ENCODE assay signal across 13 cellular contexts in the genomic region with DNA sequence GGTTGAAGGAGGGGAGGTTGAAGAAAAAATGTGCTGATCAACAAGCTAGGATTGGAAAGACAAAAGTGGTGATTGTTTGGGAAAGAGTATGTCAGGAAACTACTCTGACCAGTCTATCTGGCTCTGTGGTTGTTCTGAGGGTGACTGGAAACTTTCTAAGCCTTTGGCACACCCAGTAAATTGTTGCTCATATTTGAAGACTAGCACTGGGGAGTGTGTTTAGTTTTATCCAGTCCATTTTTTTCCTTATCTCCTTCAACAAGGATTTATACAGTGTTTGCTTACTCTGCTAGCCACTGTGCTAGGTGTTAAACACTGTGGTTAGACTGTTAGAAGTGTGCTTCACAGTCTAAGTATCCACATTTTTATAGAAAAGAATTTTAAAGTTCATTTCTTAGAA. TPM values are rescaled to one million over a fixed set of nuclear protein-coding genes. Genes with fewer than 3 reads are reported as not detected.
DNase-seq lines count a peak whose midpoint lies in the region; ATAC-seq, FAIRE-seq and TF ChIP-seq lines count a peak whose summit lies in the region.
"Had no signal": no experiment of that assay in that cellular context is flagged by ENCODE, and none has a peak within 500 bp of the region (broad histone marks: within the 10 kb centered on the region; RNA-seq: fewer than 3 reads in every experiment).

No MANE protein-coding gene starts in this region.

- CTCF ChIA-PET in activated CD8-positive, alpha-beta memory T cell treated with anti-CD3 and anti-CD28 coated beads, Interleukin-2, amount 10 ng/mL, durations not matched to agents 7 days and 5 days (lab: Charles Lee): no interaction called here

- no peak overlapping the region for H3K4me2 ChIP-seq in DND-41 (ENCODE audit: insufficient read depth, low read length)

- no peak overlapping the region for H3K27ac ChIP-seq in DND-41 (ENCODE audit: low read length)
- H3K27ac ChIP-seq in gastrocnemius medialis: peak overlapping the region in 2 of 4 donors; percentile 21

- no peaks in the 10 kb centered on the region for H3K79me2 ChIP-seq in DND-41 (ENCODE audit: insufficient read depth, low read length)

- ATAC-seq in DND-41 (ENCODE audit: insufficient read depth, low read depth) (peak; percentile 67; the same call in 2 of the 3 replicates), natural killer cell (peak; percentile 71 to 86 (median 77)), gastrocnemius medialis (no peak)
- ATAC-seq in effector memory CD8-positive, alpha-beta T cell (replicated peaks): peak; percentile 59
- no peak for ATAC-seq in activated CD8-positive, alpha-beta memory T cell treated with anti-CD3 and anti-CD28 coated beads, Interleukin-2, amount 10 ng/mL, durations not matched to agents 7 days and 5 days
- ATAC-seq: activated naive CD4-positive, alpha-beta T cell treated with anti-CD3 and anti-CD28 coated beads, Interleukin-2, amount 50 U/mL, for 72 hours; stimulated activated effector memory CD8-positive, alpha-beta T cell treated with anti-CD3 and anti-CD28 coated beads, Interleukin-12 subunit alpha, Interleukin-12 subunit beta, amount 100 ng/mL, for 72 hours had no signal

- intact Hi-C loops in natural killer cell (cut with micrococcal nuclease): loop anchor here (2.0 to 10.0 kb wide), 2 partner anchors 16 to 50 kb away; no protein-coding TSS in a partner anchor
- intact Hi-C loops in gastrocnemius medialis (cut with DNase I; ENCODE audit: low total_unique reads): no loop called here

- H3K27me3 Mint-ChIP-seq in effector memory CD8-positive, alpha-beta T cell: no peaks in the 10 kb centered on the region
- no peaks in the 10 kb centered on the region for H3K27me3 Mint-ChIP-seq in natural killer cell (ENCODE audit: low read depth in 2 of 2)
- H3K27me3 Mint-ChIP-seq in activated CD8-positive, alpha-beta memory T cell treated with anti-CD3 and anti-CD28 coated beads, Interleukin-2, amount 10 ng/mL, durations not matched to agents 7 days and 5 days: no peaks in the 10 kb centered on the region

- FAIRE-seq in GM19239 (lab: Jason Lieb, UNC): no peak

- in situ Hi-C loops in gastrocnemius medialis (cut with MboI; ENCODE audit: low sequenced_read_pairs in 4 of 4): no loop called here

- H3K27me3 ChIP-seq in DND-41 (ENCODE audit: insufficient read depth, low read length, poor library complexity) (no peaks in the 10 kb centered on the region), gastrocnemius medialis (no peaks in the 10 kb centered on the region)

- peaks cover 5 to 10% of the 10 kb centered on the region in 2 donors for H3K4me1 Mint-ChIP-seq in effector memory CD8-positive, alpha-beta T cell (ENCODE audit: low read depth in 2 of 2)
- H3K4me1 Mint-ChIP-seq in natural killer cell: peaks cover 59 to 62% of the 10 kb centered on the region in 2 donors
- H3K4me1 Mint-ChIP-seq in activated CD8-positive, alpha-beta memory T cell treated with anti-CD3 and anti-CD28 coated beads, Interleukin-2, amount 10 ng/mL, durations not matched to agents 7 days and 5 days: no peaks in the 10 kb centered on the region

- H3K27ac Mint-ChIP-seq in effector memory CD8-positive, alpha-beta T cell: no peak overlapping the region
- no peak overlapping the region for H3K27ac Mint-ChIP-seq in natural killer cell
- H3K27ac Mint-ChIP-seq in activated CD8-positive, alpha-beta memory T cell treated with anti-CD3 and anti-CD28 coated beads, Interleukin-2, amount 10 ng/mL, durations not matched to agents 7 days and 5 days: no peak overlapping the region
- H3K27ac Mint-ChIP-seq: activated naive CD4-positive, alpha-beta T cell treated with anti-CD3 and anti-CD28 coated beads, Interleukin-2, amount 50 U/mL, for 72 hours; stimulated activated effector memory CD8-positive, alpha-beta T cell treated with anti-CD3 and anti-CD28 coated beads, Interleukin-12 subunit alpha, Interleukin-12 subunit beta, amount 100 ng/mL, for 72 hours had no signal

- H3K4me1 ChIP-seq in DND-41 (ENCODE audit: insufficient read depth, low read length) (no peaks in the 10 kb centered on the region; the same call in 1 of the 2 replicates), gastrocnemius medialis (peaks cover 26 to 40% of the 10 kb centered on the region in 2 donors)

- no peak for TF ChIP-seq CTCF in DND-41 (IDR thresholded peaks at IDR 0.05; ENCODE audit: borderline replicate concordance, extremely low read depth, low read length, poor library complexity, severe bottlenecking)
- no peak for TF ChIP-seq CTCF in LNCaP clone FGC (IDR thresholded peaks at IDR 0.05; ENCODE audit: control insufficient read depth, extremely low read depth, insufficient read depth)
- no peak for TF ChIP-seq CTCF in natural killer cell (IDR thresholded peaks at IDR 0.05)
- no peak for TF ChIP-seq CTCF in gastrocnemius medialis (IDR thresholded peaks at IDR 0.05 in 4 of 5, conservative IDR thresholded peaks at IDR 0.05 in 1 of 5)

- H2AFZ ChIP-seq in DND-41 (ENCODE audit: low read depth, low read length): no peak overlapping the region

- H3K9me3 ChIP-seq in DND-41 (ENCODE audit: insufficient read depth, low read length, severe bottlenecking) (peaks cover 6% of the 10 kb centered on the region), gastrocnemius medialis (no peaks in the 10 kb centered on the region)

- TF ChIP-seq POLR2A in gastrocnemius medialis (IDR thresholded peaks at IDR 0.05): no peak

- no peaks in the 10 kb centered on the region for H4K20me1 ChIP-seq in DND-41 (ENCODE audit: insufficient read depth, low read length)

- DNase-seq in DND-41 (no peak), LNCaP clone FGC (ENCODE audit: low read depth) (peak; percentile 49), natural killer cell (no peak), gastrocnemius medialis (no peak), GM19239 (ENCODE audit: insufficient read length, low spot score) (no peak)
- no peak for DNase-seq in effector memory CD8-positive, alpha-beta T cell
- DNase-seq in activated CD4-positive, alpha-beta T cell treated with anti-CD3 and anti-CD28 coated beads for 4 hours: no peak
- no peak for DNase-seq in activated CD8-positive, alpha-beta memory T cell treated with anti-CD3 and anti-CD28 coated beads, Interleukin-2, amount 10 ng/mL, durations not matched to agents 7 days and 5 days
- DNase-seq: NCI-H2227 treated with DMSO at 0.1 percent for 48 hours; retina; stimulated activated CD4-positive, alpha-beta T cell treated with anti-CD3 and anti-CD28 coated beads, Interleukin-4, amount 100 ng/mL, for 1 hour had no signal

- H3K4me3 ChIP-seq in DND-41 (ENCODE audit: low read depth in 1 of 2, low read length in 2 of 2) (no peak overlapping the region), LNCaP clone FGC (ENCODE audit: low read depth, low read length) (no peak overlapping the region), gastrocnemius medialis (no peak overlapping the region)

- H3K9ac ChIP-seq in DND-41 (ENCODE audit: low read depth, low read length): no peak overlapping the region

- H3K9me3 Mint-ChIP-seq in effector memory CD8-positive, alpha-beta T cell: no peaks in the 10 kb centered on the region
- H3K9me3 Mint-ChIP-seq in natural killer cell: peaks cover 0 to 2% of the 10 kb centered on the region in 2 donors
- H3K9me3 Mint-ChIP-seq in activated CD8-positive, alpha-beta memory T cell treated with anti-CD3 and anti-CD28 coated beads, Interleukin-2, amount 10 ng/mL, durations not matched to agents 7 days and 5 days (ENCODE audit: low read depth): peaks cover 3% of the 10 kb centered on the region
- H3K9me3 Mint-ChIP-seq: activated naive CD4-positive, alpha-beta T cell treated with anti-CD3 and anti-CD28 coated beads, Interleukin-2, amount 50 U/mL, for 72 hours; stimulated activated effector memory CD8-positive, alpha-beta T cell treated with anti-CD3 and anti-CD28 coated beads, Interleukin-12 subunit alpha, Interleukin-12 subunit beta, amount 100 ng/mL, for 72 hours had no signal

- H3K36me3 Mint-ChIP-seq in effector memory CD8-positive, alpha-beta T cell (ENCODE audit: insufficient read depth): peaks cover 6% of the 10 kb centered on the region
- peaks cover 15% of the 10 kb centered on the region for H3K36me3 Mint-ChIP-seq in natural killer cell
- H3K36me3 Mint-ChIP-seq in activated CD8-positive, alpha-beta memory T cell treated with anti-CD3 and anti-CD28 coated beads, Interleukin-2, amount 10 ng/mL, durations not matched to agents 7 days and 5 days: peaks cover 3% of the 10 kb centered on the region
- H3K36me3 Mint-ChIP-seq: stimulated activated effector memory CD8-positive, alpha-beta T cell treated with anti-CD3 and anti-CD28 coated beads, Interleukin-12 subunit alpha, Interleukin-12 subunit beta, amount 100 ng/mL, for 72 hours had no signal

- H3K36me3 ChIP-seq in DND-41 (ENCODE audit: insufficient read depth, low read length): no peaks in the 10 kb centered on the region
- no peaks in the 10 kb centered on the region for H3K36me3 ChIP-seq in gastrocnemius medialis

- no peak overlapping the region for H3K4me3 Mint-ChIP-seq in effector memory CD8-positive, alpha-beta T cell
- peak overlapping the region; percentile 3 for H3K4me3 Mint-ChIP-seq in natural killer cell
- H3K4me3 Mint-ChIP-seq in activated CD8-positive, alpha-beta memory T cell treated with anti-CD3 and anti-CD28 coated beads, Interleukin-2, amount 10 ng/mL, durations not matched to agents 7 days and 5 days: no peak overlapping the region
- H3K4me3 Mint-ChIP-seq: stimulated activated effector memory CD8-positive, alpha-beta T cell treated with anti-CD3 and anti-CD28 coated beads, Interleukin-12 subunit alpha, Interleukin-12 subunit beta, amount 100 ng/mL, for 72 hours had no signal

RNA-seq across cellular contexts. Expression of a gene that starts 28.8 kb away (rescaled TPM):
- total RNA-seq in natural killer cell (10 to 100 TPM; 52.6 to 73.2 (median 52.9) TPM), gastrocnemius medialis (100 to 1,000 TPM in 3 of 4 donors, 10 to 100 TPM in 1; 85.0 to 243 (median 122) TPM)
- 1 to 10 TPM; 5.0 to 8.3 TPM for total RNA-seq in activated CD8-positive, alpha-beta memory T cell treated with anti-CD3 and anti-CD28 coated beads, Interleukin-2, amount 10 ng/mL, durations not matched to agents 7 days and 5 days

Comparison
In these comparisons a context has a peak if more than half of its experiments do, and no peak if none do; other contexts are left out.
1. ATAC-seq: peak in DND-41 (single experiment), effector memory CD8-positive, alpha-beta T cell (single experiment) and natural killer cell (3 of 3); none in activated CD8-positive, alpha-beta memory T cell treated with anti-CD3 and anti-CD28 coated beads, Interleukin-2, amount 10 ng/mL, durations not matched to agents 7 days and 5 days (single experiment) and gastrocnemius medialis (0 of 2).
2. RNA of a gene that starts 28.8 kb away (total RNA-seq): 85.0 to 243 TPM in gastrocnemius medialis and 52.6 to 73.2 TPM in natural killer cell; 5.0 to 8.3 TPM in activated CD8-positive, alpha-beta memory T cell treated with anti-CD3 and anti-CD28 coated beads, Interleukin-2, amount 10 ng/mL, durations not matched to agents 7 days and 5 days; every median in the first group is over 4 times any median in the second.